In the genomic region with DNA sequence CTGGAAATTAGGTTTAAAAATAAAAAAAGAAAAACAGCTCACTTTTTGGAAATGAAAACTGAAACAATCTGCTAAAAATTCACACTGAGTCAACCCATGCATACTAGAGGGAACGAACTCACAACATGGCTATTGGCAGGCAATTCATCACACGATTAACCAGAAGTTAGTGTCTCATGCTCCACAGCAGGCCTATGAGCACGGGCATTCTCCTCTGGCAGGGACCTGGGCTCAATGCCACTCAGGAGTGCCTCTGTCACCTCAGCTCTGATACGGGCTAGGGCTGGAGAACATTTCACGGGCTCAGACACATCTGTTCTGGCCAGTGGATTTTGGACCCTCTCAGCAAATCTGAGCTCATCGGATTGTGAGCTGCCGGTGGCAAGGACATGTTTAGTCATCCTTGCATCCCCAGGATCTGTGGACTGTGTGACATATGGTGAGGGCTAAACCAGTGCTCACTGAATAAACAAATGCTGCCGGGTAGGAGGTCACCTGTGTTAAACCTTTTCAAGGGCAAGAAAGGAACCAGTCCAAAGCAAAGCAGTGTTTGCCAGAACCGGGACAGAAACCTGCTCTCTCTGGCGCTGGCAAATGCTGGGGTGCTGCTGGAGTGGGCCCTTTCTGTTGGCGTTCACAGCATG, we compare ENCODE assay signal across 12 cellular contexts. TPM values are rescaled to one million over a fixed set of nuclear protein-coding genes. Genes with fewer than 3 reads are reported as not detected.
DNase-seq lines count a peak whose midpoint lies in the region; ATAC-seq and TF ChIP-seq lines count a peak whose summit lies in the region.
"Had no signal": no experiment of that assay in that cellular context is flagged by ENCODE, and none has a peak within 500 bp of the region (broad histone marks: within the 10 kb centered on the region; RNA-seq: fewer than 3 reads in every experiment).

No MANE protein-coding gene starts in this region.

- peak overlapping the region; percentile 67; the same call in 1 of the 2 replicates for H3K27ac ChIP-seq in VCaP

- H3K27ac Mint-ChIP-seq in glutamatergic neuron (ENCODE audit: unreplicated experiment): peak overlapping the region; percentile 72
- peak overlapping the region; percentile 62 for H3K27ac Mint-ChIP-seq in progenitor cell of endocrine pancreas
- H3K27ac Mint-ChIP-seq: activated CD8-positive, alpha-beta memory T cell treated with anti-CD3 and anti-CD28 coated beads, Interleukin-2, amount 10 ng/mL, durations not matched to agents 7 days and 5 days; CD4-positive, alpha-beta T cell; mesothelial cell of epicardium had no signal

- DNase-seq in GM03348 (ENCODE audit: low spot score) (peak; percentile 65), glutamatergic neuron (no peak), progenitor cell of endocrine pancreas (ENCODE audit: low spot score, unreplicated experiment) (no peak), GM13977 (ENCODE audit: low spot score) (no peak)
- DNase-seq: activated CD8-positive, alpha-beta memory T cell treated with anti-CD3 and anti-CD28 coated beads, Interleukin-2, amount 10 ng/mL, durations not matched to agents 7 days and 5 days; CD4-positive, alpha-beta T cell; NCI-H226 had no signal

- H3K4me3 Mint-ChIP-seq in glutamatergic neuron (ENCODE audit: unreplicated experiment) (no peak overlapping the region), progenitor cell of endocrine pancreas (ENCODE audit: low read depth) (no peak overlapping the region)
- H3K4me3 Mint-ChIP-seq: activated CD8-positive, alpha-beta memory T cell treated with anti-CD3 and anti-CD28 coated beads, Interleukin-2, amount 10 ng/mL, durations not matched to agents 7 days and 5 days; CD4-positive, alpha-beta T cell; mesothelial cell of epicardium had no signal

- ATAC-seq in HG03097 (IDR thresholded peaks at IDR 0.05; ENCODE audit: low FRiP score, unreplicated experiment) (no peak), GM19395 (IDR thresholded peaks at IDR 0.05; ENCODE audit: unreplicated experiment) (no peak), HG03432 (IDR thresholded peaks at IDR 0.05; ENCODE audit: unreplicated experiment) (no peak)
- ATAC-seq: activated CD8-positive, alpha-beta memory T cell treated with anti-CD3 and anti-CD28 coated beads, Interleukin-2, amount 10 ng/mL, durations not matched to agents 7 days and 5 days had no signal

- H3K36me3 Mint-ChIP-seq in glutamatergic neuron (ENCODE audit: unreplicated experiment) (no peaks in the 10 kb centered on the region), progenitor cell of endocrine pancreas (ENCODE audit: insufficient read depth) (peaks cover 33% of the 10 kb centered on the region)

- no peaks in the 10 kb centered on the region for H3K27me3 Mint-ChIP-seq in glutamatergic neuron (ENCODE audit: unreplicated experiment)
- H3K27me3 Mint-ChIP-seq in progenitor cell of endocrine pancreas: no peaks in the 10 kb centered on the region
- H3K27me3 Mint-ChIP-seq: activated CD8-positive, alpha-beta memory T cell treated with anti-CD3 and anti-CD28 coated beads, Interleukin-2, amount 10 ng/mL, durations not matched to agents 7 days and 5 days; CD4-positive, alpha-beta T cell had no signal

- no peak for TF ChIP-seq CTCF in VCaP (conservative IDR thresholded peaks at IDR 0.05)
- TF ChIP-seq CTCF in glutamatergic neuron (IDR thresholded peaks at IDR 0.05; ENCODE audit: partially characterized antibody, unreplicated experiment): no peak
- no peak for TF ChIP-seq CTCF in progenitor cell of endocrine pancreas (IDR thresholded peaks at IDR 0.05; ENCODE audit: unreplicated experiment)
- no peak for TF ChIP-seq CTCF in GM13977 (IDR thresholded peaks at IDR 0.05; ENCODE audit: extremely low read depth, insufficient read depth, missing control alignments)

- peaks cover 5% of the 10 kb centered on the region for H3K4me1 Mint-ChIP-seq in glutamatergic neuron (ENCODE audit: low read depth, unreplicated experiment)
- no peaks in the 10 kb centered on the region for H3K4me1 Mint-ChIP-seq in progenitor cell of endocrine pancreas (ENCODE audit: low read depth)
- H3K4me1 Mint-ChIP-seq: activated CD8-positive, alpha-beta memory T cell treated with anti-CD3 and anti-CD28 coated beads, Interleukin-2, amount 10 ng/mL, durations not matched to agents 7 days and 5 days; mesothelial cell of epicardium had no signal

- in situ Hi-C loops in GM13977 (cut with MboI; ENCODE audit: low pct_unique_long_range_greater_than_20kb, low sequenced_read_pairs, unreplicated experiment): no loop called here

- H3K9me3 Mint-ChIP-seq in glutamatergic neuron (ENCODE audit: unreplicated experiment) (peaks cover 2% of the 10 kb centered on the region), progenitor cell of endocrine pancreas (ENCODE audit: low read depth) (no peaks in the 10 kb centered on the region)
- H3K9me3 Mint-ChIP-seq: CD4-positive, alpha-beta T cell; mesothelial cell of epicardium had no signal

RNA-seq across cellular contexts. Expression of gene POLR3A, which starts 40.1 kb away (rescaled TPM):
- total RNA-seq in glutamatergic neuron (ENCODE audit: unreplicated experiment): 41.0 TPM
- 26.7 and 27.5 TPM in 2 replicates for total RNA-seq in progenitor cell of endocrine pancreas

RNA-seq across cellular contexts. Expression of gene RPS24, which starts 44.5 kb away (rescaled TPM):
- total RNA-seq in glutamatergic neuron (ENCODE audit: unreplicated experiment): 691 TPM
- total RNA-seq in progenitor cell of endocrine pancreas: 1,431 and 1,496 TPM in 2 replicates
